20 cellular contexts compared by ENCODE assay signal in the genomic region with DNA sequence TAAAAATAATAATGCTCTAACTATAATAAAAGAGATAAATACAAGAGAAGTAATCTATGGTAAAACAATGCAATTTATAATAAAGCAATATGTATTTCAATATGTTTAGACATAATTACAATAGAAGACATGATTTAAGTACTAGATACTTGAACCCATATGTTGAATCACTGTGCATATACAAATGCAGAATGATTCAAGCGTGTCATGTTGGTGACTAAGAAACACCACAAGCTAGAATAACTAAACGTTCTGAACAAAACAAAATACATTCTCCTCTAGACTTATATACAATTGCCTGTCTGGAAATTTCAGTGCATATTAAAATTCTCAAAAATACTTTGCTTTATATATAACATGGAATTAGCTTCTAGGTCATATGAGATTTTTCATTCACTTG. TPM values are rescaled to one million over a fixed set of nuclear protein-coding genes. Genes with fewer than 3 reads are reported as not detected.
DNase-seq lines count a peak whose midpoint lies in the region; ATAC-seq, FAIRE-seq and TF ChIP-seq lines count a peak whose summit lies in the region.
"Had no signal": no experiment of that assay in that cellular context is flagged by ENCODE, and none has a peak within 500 bp of the region (broad histone marks: within the 10 kb centered on the region; RNA-seq: fewer than 3 reads in every experiment).

No MANE protein-coding gene starts in this region.

- CTCF ChIA-PET in PC-3 (lab: Charles Lee) = no interaction called here

- no peaks in the 10 kb centered on the region for H4K20me1 ChIP-seq in PC-3 (ENCODE audit: low read length)

- H3K36me3 ChIP-seq in PC-3 (ENCODE audit: low read depth, low read length) (no peaks in the 10 kb centered on the region), brain microvascular endothelial cell (replicated peaks) (peaks cover 24% of the 10 kb centered on the region)

- BruUV-seq in PC-3 (replicated peaks; lab: Mats Ljungman, UMichigan) = no TSS peak

- H3K9me3 Mint-ChIP-seq in effector memory CD8-positive, alpha-beta T cell = no peaks in the 10 kb centered on the region

- no peaks in the 10 kb centered on the region for H3K9me2 ChIP-seq in PC-3 (replicated peaks; ENCODE audit: low read length)

- no peaks in the 10 kb centered on the region for H3F3A ChIP-seq in PC-3 (ENCODE audit: low read length, unreplicated experiment)

- H3K4me2 ChIP-seq in PC-3 (ENCODE audit: low read length) = no peak overlapping the region

- H3K4me3 ChIP-seq in PC-3 (ENCODE audit: low read length) (no peak overlapping the region), brain microvascular endothelial cell (ENCODE audit: low read depth, low read length) (no peak overlapping the region)

- H3K36me3 Mint-ChIP-seq in effector memory CD8-positive, alpha-beta T cell (ENCODE audit: insufficient read depth) = peaks cover 70% of the 10 kb centered on the region

- H3K27ac ChIP-seq in PC-3 (ENCODE audit: low read length) = no peak overlapping the region
- no peak overlapping the region for H3K27ac ChIP-seq in brain microvascular endothelial cell

- H3K4me1 Mint-ChIP-seq in effector memory CD8-positive, alpha-beta T cell (ENCODE audit: low read depth in 2 of 2) = peaks cover 0 to 1% of the 10 kb centered on the region in 2 donors

- no peak overlapping the region for H2AFZ ChIP-seq in PC-3 (ENCODE audit: low read length)

- H3K79me2 ChIP-seq in PC-3 (ENCODE audit: low read length) = no peaks in the 10 kb centered on the region

- H3K27ac Mint-ChIP-seq in effector memory CD8-positive, alpha-beta T cell = no peak overlapping the region
- H3K27ac Mint-ChIP-seq: CD4-positive, CD25-positive, alpha-beta regulatory T cell had no signal

- H3K27me3 ChIP-seq in PC-3 (ENCODE audit: low read length) (no peaks in the 10 kb centered on the region), brain microvascular endothelial cell (replicated peaks) (no peaks in the 10 kb centered on the region)
- H3K27me3 ChIP-seq: BE2C had no signal

- H3K4me3 Mint-ChIP-seq in effector memory CD8-positive, alpha-beta T cell = no peak overlapping the region
- H3K4me3 Mint-ChIP-seq: CD4-positive, CD25-positive, alpha-beta regulatory T cell had no signal

- 0 out of 2 replicates have a peak, but pooled peaks have one; percentile 35 for ATAC-seq in PC-3
- no peak for ATAC-seq in effector memory CD8-positive, alpha-beta T cell (replicated peaks)
- ATAC-seq in HG03460 (IDR thresholded peaks at IDR 0.05; ENCODE audit: unreplicated experiment) = no peak
- no peak for ATAC-seq in GM18861 (IDR thresholded peaks at IDR 0.05; ENCODE audit: unreplicated experiment)

- peak; percentile 14 for DNase-seq in EH (ENCODE audit: low read depth)
- peak; percentile 38 for DNase-seq in PC-3
- peak; percentile 4 for DNase-seq in brain microvascular endothelial cell
- peak; percentile 35 for DNase-seq in fibroblast of peridontal ligament (ENCODE audit: extremely low read depth)
- no peak for DNase-seq in GM12891 (ENCODE audit: insufficient read length, low spot score)
- no peak for DNase-seq in effector memory CD8-positive, alpha-beta T cell
- DNase-seq: 8988T; BE2C; CD4-positive, CD25-positive, alpha-beta regulatory T cell; H7; NCI-H1092 treated with DMSO at 0.1 percent for 48 hours; NCI-H146; NCI-H2081 treated with DMSO at 0.1 percent for 48 hours; NCI-H748 treated with DMSO at 0.1 percent for 48 hours; NK-92 treated with Interleukin-12 subunit alpha and Interleukin-12 subunit beta, amount 100 ng/mL, for 24 hours; Right ventricle myocardium superior had no signal

- in situ Hi-C loops in brain microvascular endothelial cell (cut with HindIII; ENCODE audit: low pct_ligation_motif_present, low sequenced_read_pairs) = no loop called here

- intact Hi-C loops in PC-3 (cut with micrococcal nuclease) = no loop called here

- H3K4me1 ChIP-seq in PC-3 (ENCODE audit: insufficient read depth, low read length) = no peaks in the 10 kb centered on the region; the same call in 1 of the 2 replicates
- H3K4me1 ChIP-seq: BE2C had no signal

- TF ChIP-seq CTCF in PC-3 (conservative IDR thresholded peaks at IDR 0.05; ENCODE audit: low read depth, low read length) (no peak), brain microvascular endothelial cell (IDR thresholded peaks at IDR 0.05; ENCODE audit: low read depth, low read length, missing control alignments) (no peak)

- no peaks in the 10 kb centered on the region for H3K27me3 Mint-ChIP-seq in effector memory CD8-positive, alpha-beta T cell
- H3K27me3 Mint-ChIP-seq: CD4-positive, CD25-positive, alpha-beta regulatory T cell had no signal

- H3K9ac ChIP-seq in PC-3 (ENCODE audit: low read length) = no peak overlapping the region

- TF ChIP-seq POLR2A in GM12891 (IDR thresholded peaks at IDR 0.05; ENCODE audit: low read depth, low read length) = no peak

- no peaks in the 10 kb centered on the region for H3K9me3 ChIP-seq in PC-3 (ENCODE audit: low read length)
- H3K9me3 ChIP-seq: BE2C had no signal

- FAIRE-seq in GM12891 (lab: Jason Lieb, UNC) = no peak
- FAIRE-seq: RCC 7860 had no signal

- POLR2A ChIA-PET in PC-3 (lab: Charles Lee; ENCODE audit: unreplicated experiment) = no interaction called here

TF ChIP-seq in GM12891, 5 proteins besides CTCF, POLR2A, EP300 and RAD21:
- no peak for TF ChIP-seq TAF1 (IDR thresholded peaks at IDR 0.05; ENCODE audit: low read depth, low read length)
- no peak for TF ChIP-seq POU2F2 (IDR thresholded peaks at IDR 0.05; ENCODE audit: low read depth, low read length)
- TF ChIP-seq SPI1 (IDR thresholded peaks at IDR 0.05; ENCODE audit: low read depth, low read length) = no peak
- no peak for TF ChIP-seq PAX5 (IDR thresholded peaks at IDR 0.05; ENCODE audit: insufficient read depth, low read length, severe bottlenecking)
- no peak for TF ChIP-seq POLR2AphosphoS5 (IDR thresholded peaks at IDR 0.05; ENCODE audit: low read depth, low read length)
TF ChIP-seq in GM12891: peak in this region for 0.

RNA-seq across cellular contexts. Expression of a gene that starts 11.2 kb away (rescaled TPM):
- 12.7 and 16.5 TPM in 2 replicates for total RNA-seq in PC-3 (2014; rRNA removed)
- 15.6 TPM for polyA plus RNA-seq in GM12891 (2012; ENCODE audit: low read depth, missing spikeins)

RNA-seq across cellular contexts. Expression of a gene that starts 11.2 kb away (rescaled TPM):
- total RNA-seq in PC-3 (2014; rRNA removed) = 33.0 and 40.3 TPM in 2 replicates
- 15.5 TPM for polyA plus RNA-seq in GM12891 (2012; ENCODE audit: low read depth, missing spikeins)

RNA-seq across cellular contexts. Expression of a gene that starts 42.1 kb away (rescaled TPM):
- total RNA-seq in PC-3 (2014; rRNA removed) = not detected in 2 replicates
- polyA plus RNA-seq in GM12891 (2012; ENCODE audit: low read depth, missing spikeins) = not detected
- total RNA-seq: CD4-positive, CD25-positive, alpha-beta regulatory T cell; H7; NCI-H460; Right ventricle myocardium superior had no signal

Comparison
In these comparisons a context has a peak if more than half of its experiments do, and no peak if none do; other contexts are left out.
1. DNase-seq: peak in EH (single experiment), PC-3 (single experiment), brain microvascular endothelial cell (single experiment) and fibroblast of peridontal ligament (single experiment); none in GM12891 (single experiment) and effector memory CD8-positive, alpha-beta T cell (0 of 3).